25 cellular contexts compared by ENCODE assay signal in the genomic region with DNA sequence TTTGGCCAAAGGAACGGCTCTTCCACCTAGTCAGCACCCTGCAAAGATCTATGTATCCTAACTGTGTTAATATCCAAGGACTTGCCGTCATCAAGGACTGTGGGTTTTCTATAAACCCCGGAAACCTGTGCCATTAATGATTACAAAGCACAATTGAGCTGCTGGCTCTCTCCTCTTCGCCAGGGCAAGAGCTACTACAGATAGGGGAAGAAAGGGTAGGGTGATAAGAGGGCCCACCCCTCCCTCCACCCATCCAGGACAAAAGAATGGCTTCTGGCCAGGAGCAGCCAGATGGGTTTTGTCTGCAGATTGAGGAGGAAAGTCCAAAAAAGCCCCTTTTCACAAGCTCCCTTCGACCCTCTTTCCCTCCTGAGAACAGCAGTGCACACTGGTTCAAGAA. TPM values are rescaled to one million over a fixed set of nuclear protein-coding genes. Genes with fewer than 3 reads are reported as not detected.
A peak's percentile ranks its signal among the peaks of the same experiment; 100 is the strongest.
DNase-seq lines count a peak whose midpoint lies in the region; ATAC-seq and TF ChIP-seq lines count a peak whose summit lies in the region.
"Had no signal": no experiment of that assay in that cellular context is flagged by ENCODE, and none has a peak within 500 bp of the region (broad histone marks: within the 10 kb centered on the region; RNA-seq: fewer than 3 reads in every experiment).

No MANE protein-coding gene starts in this region.

- H3K27ac ChIP-seq in BLaER1, result no peak overlapping the region
- H3K27ac ChIP-seq in right atrium auricular region, result peak overlapping the region; percentile 50 to 72
- H3K27ac ChIP-seq: C4-2B, PC-9 had no signal

- H3K36me3 ChIP-seq in BLaER1 (peaks cover 100% of the 10 kb centered on the region), right atrium auricular region (peaks cover 93% of the 10 kb centered on the region)

- no peaks in the 10 kb centered on the region for H3K36me3 Mint-ChIP-seq in activated T-helper 17 cell treated with anti-CD3 and anti-CD28 coated beads, Interleukin-2, amount 50 U/mL, for 72 hours (ENCODE audit: low read depth)
- H3K36me3 Mint-ChIP-seq in T-helper 2 cell treated with Interferon-gamma antibody and Interleukin-4, amounts not matched to agents 5 μg/mL and 100 μg/mL, for 36 hours (ENCODE audit: low read depth), result peaks cover 47% of the 10 kb centered on the region

- no peak for TF ChIP-seq CTCF in right atrium auricular region (IDR thresholded peaks at IDR 0.05)

- H3K27ac Mint-ChIP-seq in activated T-helper 17 cell treated with anti-CD3 and anti-CD28 coated beads, Interleukin-2, amount 50 U/mL, for 72 hours, result peak overlapping the region; percentile 38
- no peak overlapping the region for H3K27ac Mint-ChIP-seq in T-helper 2 cell treated with Interferon-gamma antibody and Interleukin-4, amounts not matched to agents 5 μg/mL and 100 μg/mL, for 36 hours
- H3K27ac Mint-ChIP-seq: CD8-positive, alpha-beta T cell had no signal

- H3K4me3 ChIP-seq in BLaER1, result no peak overlapping the region
- no peak overlapping the region for H3K4me3 ChIP-seq in right atrium auricular region
- H3K4me3 ChIP-seq: GM12878, PC-9 had no signal

- H3K27me3 ChIP-seq in BLaER1, result no peaks in the 10 kb centered on the region
- H3K27me3 ChIP-seq in right atrium auricular region, result no peaks in the 10 kb centered on the region

- H3K9me3 Mint-ChIP-seq in activated T-helper 17 cell treated with anti-CD3 and anti-CD28 coated beads, Interleukin-2, amount 50 U/mL, for 72 hours, result no peaks in the 10 kb centered on the region
- no peaks in the 10 kb centered on the region for H3K9me3 Mint-ChIP-seq in T-helper 2 cell treated with Interferon-gamma antibody and Interleukin-4, amounts not matched to agents 5 μg/mL and 100 μg/mL, for 36 hours
- H3K9me3 Mint-ChIP-seq: CD8-positive, alpha-beta T cell had no signal

- no peak overlapping the region for H3K4me2 ChIP-seq in BLaER1
- H3K4me2 ChIP-seq: PC-9 had no signal

- H4K20me1 ChIP-seq in BLaER1, result no peaks in the 10 kb centered on the region

- H3K9me3 ChIP-seq in BLaER1 (no peaks in the 10 kb centered on the region), right atrium auricular region (no peaks in the 10 kb centered on the region)
- H3K9me3 ChIP-seq: Caco-2 had no signal

- no peak for ATAC-seq in activated T-helper 17 cell treated with anti-CD3 and anti-CD28 coated beads, Interleukin-2, amount 50 U/mL, for 72 hours (replicated peaks)
- ATAC-seq: CD8-positive, alpha-beta T cell; GM12878; HepG2 had no signal

- 0 out of 2 replicates have a peak overlapping the region, but pooled peaks have one; percentile 10 for H3K9ac ChIP-seq in BLaER1

- no peaks in the 10 kb centered on the region for H3K4me1 Mint-ChIP-seq in activated T-helper 17 cell treated with anti-CD3 and anti-CD28 coated beads, Interleukin-2, amount 50 U/mL, for 72 hours
- H3K4me1 Mint-ChIP-seq in T-helper 2 cell treated with Interferon-gamma antibody and Interleukin-4, amounts not matched to agents 5 μg/mL and 100 μg/mL, for 36 hours (ENCODE audit: low read depth), result no peaks in the 10 kb centered on the region

- H3K4me1 ChIP-seq in BLaER1, result no peaks in the 10 kb centered on the region
- peaks cover 0 to 34% of the 10 kb centered on the region in 2 donors for H3K4me1 ChIP-seq in right atrium auricular region
- H3K4me1 ChIP-seq: Caco-2 had no signal

- no peaks in the 10 kb centered on the region for H3K27me3 Mint-ChIP-seq in activated T-helper 17 cell treated with anti-CD3 and anti-CD28 coated beads, Interleukin-2, amount 50 U/mL, for 72 hours
- no peaks in the 10 kb centered on the region for H3K27me3 Mint-ChIP-seq in T-helper 2 cell treated with Interferon-gamma antibody and Interleukin-4, amounts not matched to agents 5 μg/mL and 100 μg/mL, for 36 hours (ENCODE audit: low read depth)

- peak; percentile 68 for DNase-seq in OCI-M1 (lab: John Stamatoyannopoulos, UW)
- DNase-seq in right atrium auricular region (ENCODE audit: low spot score), result no peak
- no peak for DNase-seq in 8988T
- DNase-seq in dermis blood vessel endothelial cell, result no peak
- DNase-seq in T-helper 2 cell treated with Interferon-gamma antibody and Interleukin-4, amounts not matched to agents 5 μg/mL and 100 μg/mL, for 36 hours (ENCODE audit: low spot score), result no peak
- DNase-seq: Caco-2; CD8-positive, alpha-beta T cell; HCEC 1CT; KBM-7; MV-4-11; NCI-H1105; NCI-H1436 treated with DMSO at 0.1 percent for 48 hours; NCI-H187 treated with DMSO at 0.1 percent for 48 hours; NCI-H2171 treated with DMSO at 0.1 percent for 48 hours; NCI-H345; NCI-H510A treated with DMSO at 0.1 percent for 48 hours; NCI-H748 treated with DMSO at 0.1 percent for 48 hours; NK-92 treated with Interleukin-12 subunit alpha and Interleukin-12 subunit beta, amount 100 ng/mL, for 24 hours; PC-9; SHP77 treated with DMSO at 0.1 percent for 48 hours had no signal

- no peak overlapping the region for H3K4me3 Mint-ChIP-seq in activated T-helper 17 cell treated with anti-CD3 and anti-CD28 coated beads, Interleukin-2, amount 50 U/mL, for 72 hours
- H3K4me3 Mint-ChIP-seq in T-helper 2 cell treated with Interferon-gamma antibody and Interleukin-4, amounts not matched to agents 5 μg/mL and 100 μg/mL, for 36 hours, result no peak overlapping the region
- H3K4me3 Mint-ChIP-seq: CD8-positive, alpha-beta T cell had no signal

RNA-seq across cellular contexts. Expression of a gene that starts 9.9 kb away (rescaled TPM):
- total RNA-seq in activated T-helper 17 cell treated with anti-CD3 and anti-CD28 coated beads, Interleukin-2, amount 50 U/mL, for 72 hours, result 10 to 100 TPM; 24.6 to 42.0 TPM
- 1 to 10 TPM; 6.2 to 6.8 TPM for total RNA-seq in right atrium auricular region
- 18.3 and 25.5 TPM in 2 replicates for total RNA-seq in dermis blood vessel endothelial cell

RNA-seq across cellular contexts. Expression of a gene that starts 40.7 kb away (rescaled TPM):
- total RNA-seq in activated T-helper 17 cell treated with anti-CD3 and anti-CD28 coated beads, Interleukin-2, amount 50 U/mL, for 72 hours, result 10 to 100 TPM; 20.4 to 21.8 TPM
- total RNA-seq in right atrium auricular region, result 10 to 100 TPM; 11.1 to 14.8 TPM
- 2.2 and 3.5 TPM in 2 replicates for total RNA-seq in dermis blood vessel endothelial cell
